Comparison of ENCODE assay signal across 1 cellular context in the genomic region with DNA sequence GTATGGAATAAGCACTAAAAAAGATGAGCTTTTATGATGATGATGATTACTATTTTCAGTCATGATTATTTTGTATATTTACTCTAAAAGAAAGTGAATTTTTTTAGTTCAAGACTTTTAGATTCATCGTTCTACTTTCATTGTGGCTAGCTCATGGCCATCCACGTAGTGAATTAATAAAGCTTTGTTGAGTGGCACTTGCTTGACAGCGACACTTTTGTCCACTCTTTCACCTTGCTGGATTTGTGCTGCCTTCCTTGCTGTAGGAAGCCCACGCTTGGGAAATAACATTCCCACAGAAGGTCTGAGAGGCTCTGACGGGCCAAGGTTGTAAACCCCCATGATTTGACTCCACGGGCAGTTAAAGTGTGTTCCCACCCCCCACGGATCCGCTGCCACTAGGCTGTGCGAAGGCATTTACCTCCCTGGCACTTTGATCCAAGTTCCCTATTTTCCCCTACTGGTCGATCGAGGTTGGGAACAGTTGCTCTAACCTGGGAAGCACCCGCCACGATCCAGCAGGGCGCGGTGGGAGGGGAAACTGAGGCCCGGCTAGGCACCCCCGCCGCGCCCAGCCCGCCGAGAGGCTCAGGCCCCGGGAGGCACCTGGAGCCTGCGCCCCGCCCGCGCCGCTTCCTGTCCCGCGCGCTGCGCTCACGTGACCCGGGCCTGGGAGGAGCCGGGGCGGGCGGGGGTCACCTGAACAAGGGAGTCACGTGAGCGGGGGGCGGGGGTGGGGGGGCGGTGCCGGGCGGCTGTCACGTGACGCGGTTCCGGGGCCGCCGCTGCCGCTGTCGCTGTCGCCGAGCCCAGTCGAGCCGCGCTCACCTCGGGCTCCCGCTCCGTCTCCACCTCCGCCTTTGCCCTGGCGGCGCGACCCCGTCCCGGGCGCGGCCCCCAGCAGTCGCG.
TF ChIP-seq lines count a peak whose summit lies in the region.

A gene with protein sequence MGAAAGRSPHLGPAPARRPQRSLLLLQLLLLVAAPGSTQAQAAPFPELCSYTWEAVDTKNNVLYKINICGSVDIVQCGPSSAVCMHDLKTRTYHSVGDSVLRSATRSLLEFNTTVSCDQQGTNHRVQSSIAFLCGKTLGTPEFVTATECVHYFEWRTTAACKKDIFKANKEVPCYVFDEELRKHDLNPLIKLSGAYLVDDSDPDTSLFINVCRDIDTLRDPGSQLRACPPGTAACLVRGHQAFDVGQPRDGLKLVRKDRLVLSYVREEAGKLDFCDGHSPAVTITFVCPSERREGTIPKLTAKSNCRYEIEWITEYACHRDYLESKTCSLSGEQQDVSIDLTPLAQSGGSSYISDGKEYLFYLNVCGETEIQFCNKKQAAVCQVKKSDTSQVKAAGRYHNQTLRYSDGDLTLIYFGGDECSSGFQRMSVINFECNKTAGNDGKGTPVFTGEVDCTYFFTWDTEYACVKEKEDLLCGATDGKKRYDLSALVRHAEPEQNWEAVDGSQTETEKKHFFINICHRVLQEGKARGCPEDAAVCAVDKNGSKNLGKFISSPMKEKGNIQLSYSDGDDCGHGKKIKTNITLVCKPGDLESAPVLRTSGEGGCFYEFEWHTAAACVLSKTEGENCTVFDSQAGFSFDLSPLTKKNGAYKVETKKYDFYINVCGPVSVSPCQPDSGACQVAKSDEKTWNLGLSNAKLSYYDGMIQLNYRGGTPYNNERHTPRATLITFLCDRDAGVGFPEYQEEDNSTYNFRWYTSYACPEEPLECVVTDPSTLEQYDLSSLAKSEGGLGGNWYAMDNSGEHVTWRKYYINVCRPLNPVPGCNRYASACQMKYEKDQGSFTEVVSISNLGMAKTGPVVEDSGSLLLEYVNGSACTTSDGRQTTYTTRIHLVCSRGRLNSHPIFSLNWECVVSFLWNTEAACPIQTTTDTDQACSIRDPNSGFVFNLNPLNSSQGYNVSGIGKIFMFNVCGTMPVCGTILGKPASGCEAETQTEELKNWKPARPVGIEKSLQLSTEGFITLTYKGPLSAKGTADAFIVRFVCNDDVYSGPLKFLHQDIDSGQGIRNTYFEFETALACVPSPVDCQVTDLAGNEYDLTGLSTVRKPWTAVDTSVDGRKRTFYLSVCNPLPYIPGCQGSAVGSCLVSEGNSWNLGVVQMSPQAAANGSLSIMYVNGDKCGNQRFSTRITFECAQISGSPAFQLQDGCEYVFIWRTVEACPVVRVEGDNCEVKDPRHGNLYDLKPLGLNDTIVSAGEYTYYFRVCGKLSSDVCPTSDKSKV (N-terminal part only) (plus strand): TSS at position 788 of the 909 bp plus-strand sequence. CDS start 165 bp downstream, outside the sequence.

TF ChIP-seq in HepG2, 621 proteins besides CTCF, POLR2A, EP300 and RAD21 (continued from another document and continues in another):
- TF ChIP-seq, protein P1, sequence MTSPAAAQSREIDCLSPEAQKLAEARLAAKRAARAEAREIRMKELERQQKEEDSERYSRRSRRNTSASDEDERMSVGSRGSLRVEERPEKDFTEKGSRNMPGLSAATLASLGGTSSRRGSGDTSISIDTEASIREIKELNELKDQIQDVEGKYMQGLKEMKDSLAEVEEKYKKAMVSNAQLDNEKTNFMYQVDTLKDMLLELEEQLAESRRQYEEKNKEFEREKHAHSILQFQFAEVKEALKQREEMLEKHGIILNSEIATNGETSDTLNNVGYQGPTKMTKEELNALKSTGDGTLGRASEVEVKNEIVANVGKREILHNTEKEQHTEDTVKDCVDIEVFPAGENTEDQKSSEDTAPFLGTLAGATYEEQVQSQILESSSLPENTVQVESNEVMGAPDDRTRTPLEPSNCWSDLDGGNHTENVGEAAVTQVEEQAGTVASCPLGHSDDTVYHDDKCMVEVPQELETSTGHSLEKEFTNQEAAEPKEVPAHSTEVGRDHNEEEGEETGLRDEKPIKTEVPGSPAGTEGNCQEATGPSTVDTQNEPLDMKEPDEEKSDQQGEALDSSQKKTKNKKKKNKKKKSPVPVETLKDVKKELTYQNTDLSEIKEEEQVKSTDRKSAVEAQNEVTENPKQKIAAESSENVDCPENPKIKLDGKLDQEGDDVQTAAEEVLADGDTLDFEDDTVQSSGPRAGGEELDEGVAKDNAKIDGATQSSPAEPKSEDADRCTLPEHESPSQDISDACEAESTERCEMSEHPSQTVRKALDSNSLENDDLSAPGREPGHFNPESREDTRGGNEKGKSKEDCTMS (CRISPR knock-in tag; conservative IDR thresholded peaks at IDR 0.05) = no peak
- TF ChIP-seq, protein P2, sequence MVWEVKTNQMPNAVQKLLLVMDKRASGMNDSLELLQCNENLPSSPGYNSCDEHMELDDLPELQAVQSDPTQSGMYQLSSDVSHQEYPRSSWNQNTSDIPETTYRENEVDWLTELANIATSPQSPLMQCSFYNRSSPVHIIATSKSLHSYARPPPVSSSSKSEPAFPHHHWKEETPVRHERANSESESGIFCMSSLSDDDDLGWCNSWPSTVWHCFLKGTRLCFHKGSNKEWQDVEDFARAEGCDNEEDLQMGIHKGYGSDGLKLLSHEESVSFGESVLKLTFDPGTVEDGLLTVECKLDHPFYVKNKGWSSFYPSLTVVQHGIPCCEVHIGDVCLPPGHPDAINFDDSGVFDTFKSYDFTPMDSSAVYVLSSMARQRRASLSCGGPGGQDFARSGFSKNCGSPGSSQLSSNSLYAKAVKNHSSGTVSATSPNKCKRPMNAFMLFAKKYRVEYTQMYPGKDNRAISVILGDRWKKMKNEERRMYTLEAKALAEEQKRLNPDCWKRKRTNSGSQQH (CRISPR knock-in tag; IDR thresholded peaks at IDR 0.05; ENCODE audit: low read depth) = no peak; the same call in 1 of the 2 replicates
- TF ChIP-seq SIN3A (IDR thresholded peaks at IDR 0.05; ENCODE audit: borderline replicate concordance, low read depth, low read length) (peak; percentile 65; the same call in 1 of the 2 replicates), ZNF563 (CRISPR knock-in tag; IDR thresholded peaks at IDR 0.05) (no peak; the same call in 1 of the 2 replicates), ZNF343 (CRISPR knock-in tag; IDR thresholded peaks at IDR 0.05) (0 out of 2 replicates have a peak, but pooled peaks have one; percentile 40), MYNN (CRISPR knock-in tag; IDR thresholded peaks at IDR 0.05; ENCODE audit: low read depth) (no peak), AGO1 (IDR thresholded peaks at IDR 0.05; ENCODE audit: low read depth, low read length, poor library complexity, severe bottlenecking) (no peak), ETV5 (CRISPR knock-in tag; IDR thresholded peaks at IDR 0.05; ENCODE audit: borderline replicate concordance) (peak; percentile 85), ZC3H13 (CRISPR knock-in tag; IDR thresholded peaks at IDR 0.05) (no peak), ZNF138 (CRISPR knock-in tag; IDR thresholded peaks at IDR 0.05; ENCODE audit: low read depth) (no peak), MEIS2 (CRISPR knock-in tag; IDR thresholded peaks at IDR 0.05) (peak; percentile 78), KMT2B (CRISPR knock-in tag; IDR thresholded peaks at IDR 0.05) (0 out of 2 replicates have a peak, but pooled peaks have one; percentile 33), KMT2A (CRISPR knock-in tag; IDR thresholded peaks at IDR 0.05) (peak; percentile 77; the same call in 1 of the 2 replicates), KAT2B (IDR thresholded peaks at IDR 0.05; ENCODE audit: borderline replicate concordance, low read depth, low read length) (no peak), MAFG (CRISPR knock-in tag; IDR thresholded peaks at IDR 0.05) (no peak), GATA4 (IDR thresholded peaks at IDR 0.05; ENCODE audit: borderline replicate concordance, low read depth) (peak; percentile 70; the same call in 1 of the 2 replicates), ZNF558 (CRISPR knock-in tag; IDR thresholded peaks at IDR 0.05; ENCODE audit: borderline replicate concordance) (no peak), SIX4 (CRISPR knock-in tag; IDR thresholded peaks at IDR 0.05) (no peak), PRPF4 (IDR thresholded peaks at IDR 0.05; ENCODE audit: low read depth, low read length, poor library complexity, severe bottlenecking) (no peak), ATM (IDR thresholded peaks at IDR 0.05; ENCODE audit: borderline replicate concordance) (no peak), ZFYVE20 (CRISPR knock-in tag; IDR thresholded peaks at IDR 0.05; ENCODE audit: borderline replicate concordance, low read depth) (0 out of 2 replicates have a peak, but pooled peaks have one; percentile 57), SP2 (CRISPR knock-in tag; IDR thresholded peaks at IDR 0.05) (peak; percentile 46; the same call in 1 of the 2 replicates), ZNF878 (CRISPR knock-in tag; IDR thresholded peaks at IDR 0.05) (no peak), ZNF501 (CRISPR knock-in tag; IDR thresholded peaks at IDR 0.05) (peak; percentile 81), SNRNP70 (IDR thresholded peaks at IDR 0.05; ENCODE audit: low read depth, low read length) (no peak), ZNF780A (CRISPR knock-in tag; IDR thresholded peaks at IDR 0.05) (no peak), ZNF33A (CRISPR knock-in tag; IDR thresholded peaks at IDR 0.05; ENCODE audit: borderline replicate concordance) (no peak), ZFP36 (IDR thresholded peaks at IDR 0.05; ENCODE audit: borderline replicate concordance, low read depth, low read length, partially characterized antibody) (no peak), STAT5B (CRISPR knock-in tag; IDR thresholded peaks at IDR 0.05) (no peak), ZNF232 (CRISPR knock-in tag; IDR thresholded peaks at IDR 0.05; ENCODE audit: borderline replicate concordance) (no peak), NAIF1 (CRISPR knock-in tag; IDR thresholded peaks at IDR 0.05; ENCODE audit: borderline replicate concordance) (no peak), ZNF660 (CRISPR knock-in tag; IDR thresholded peaks at IDR 0.05; ENCODE audit: borderline replicate concordance, low read depth) (no peak), KLF11 (CRISPR knock-in tag; IDR thresholded peaks at IDR 0.05) (no peak)
- TF ChIP-seq, protein P3, sequence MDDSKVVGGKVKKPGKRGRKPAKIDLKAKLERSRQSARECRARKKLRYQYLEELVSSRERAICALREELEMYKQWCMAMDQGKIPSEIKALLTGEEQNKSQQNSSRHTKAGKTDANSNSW (CRISPR knock-in tag; IDR thresholded peaks at IDR 0.05; ENCODE audit: borderline replicate concordance) = no peak
- TF ChIP-seq, protein P4, sequence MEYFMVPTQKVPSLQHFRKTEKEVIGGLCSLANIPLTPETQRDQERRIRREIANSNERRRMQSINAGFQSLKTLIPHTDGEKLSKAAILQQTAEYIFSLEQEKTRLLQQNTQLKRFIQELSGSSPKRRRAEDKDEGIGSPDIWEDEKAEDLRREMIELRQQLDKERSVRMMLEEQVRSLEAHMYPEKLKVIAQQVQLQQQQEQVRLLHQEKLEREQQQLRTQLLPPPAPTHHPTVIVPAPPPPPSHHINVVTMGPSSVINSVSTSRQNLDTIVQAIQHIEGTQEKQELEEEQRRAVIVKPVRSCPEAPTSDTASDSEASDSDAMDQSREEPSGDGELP (IDR thresholded peaks at IDR 0.05; ENCODE audit: borderline replicate concordance, low read depth) = peak; percentile 42; the same call in 1 of the 2 replicates
- TF ChIP-seq, protein P5, sequence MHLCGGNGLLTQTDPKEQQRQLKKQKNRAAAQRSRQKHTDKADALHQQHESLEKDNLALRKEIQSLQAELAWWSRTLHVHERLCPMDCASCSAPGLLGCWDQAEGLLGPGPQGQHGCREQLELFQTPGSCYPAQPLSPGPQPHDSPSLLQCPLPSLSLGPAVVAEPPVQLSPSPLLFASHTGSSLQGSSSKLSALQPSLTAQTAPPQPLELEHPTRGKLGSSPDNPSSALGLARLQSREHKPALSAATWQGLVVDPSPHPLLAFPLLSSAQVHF (CRISPR knock-in tag; IDR thresholded peaks at IDR 0.05) = peak; percentile 4; the same call in 1 of the 2 replicates
- TF ChIP-seq, protein P6, sequence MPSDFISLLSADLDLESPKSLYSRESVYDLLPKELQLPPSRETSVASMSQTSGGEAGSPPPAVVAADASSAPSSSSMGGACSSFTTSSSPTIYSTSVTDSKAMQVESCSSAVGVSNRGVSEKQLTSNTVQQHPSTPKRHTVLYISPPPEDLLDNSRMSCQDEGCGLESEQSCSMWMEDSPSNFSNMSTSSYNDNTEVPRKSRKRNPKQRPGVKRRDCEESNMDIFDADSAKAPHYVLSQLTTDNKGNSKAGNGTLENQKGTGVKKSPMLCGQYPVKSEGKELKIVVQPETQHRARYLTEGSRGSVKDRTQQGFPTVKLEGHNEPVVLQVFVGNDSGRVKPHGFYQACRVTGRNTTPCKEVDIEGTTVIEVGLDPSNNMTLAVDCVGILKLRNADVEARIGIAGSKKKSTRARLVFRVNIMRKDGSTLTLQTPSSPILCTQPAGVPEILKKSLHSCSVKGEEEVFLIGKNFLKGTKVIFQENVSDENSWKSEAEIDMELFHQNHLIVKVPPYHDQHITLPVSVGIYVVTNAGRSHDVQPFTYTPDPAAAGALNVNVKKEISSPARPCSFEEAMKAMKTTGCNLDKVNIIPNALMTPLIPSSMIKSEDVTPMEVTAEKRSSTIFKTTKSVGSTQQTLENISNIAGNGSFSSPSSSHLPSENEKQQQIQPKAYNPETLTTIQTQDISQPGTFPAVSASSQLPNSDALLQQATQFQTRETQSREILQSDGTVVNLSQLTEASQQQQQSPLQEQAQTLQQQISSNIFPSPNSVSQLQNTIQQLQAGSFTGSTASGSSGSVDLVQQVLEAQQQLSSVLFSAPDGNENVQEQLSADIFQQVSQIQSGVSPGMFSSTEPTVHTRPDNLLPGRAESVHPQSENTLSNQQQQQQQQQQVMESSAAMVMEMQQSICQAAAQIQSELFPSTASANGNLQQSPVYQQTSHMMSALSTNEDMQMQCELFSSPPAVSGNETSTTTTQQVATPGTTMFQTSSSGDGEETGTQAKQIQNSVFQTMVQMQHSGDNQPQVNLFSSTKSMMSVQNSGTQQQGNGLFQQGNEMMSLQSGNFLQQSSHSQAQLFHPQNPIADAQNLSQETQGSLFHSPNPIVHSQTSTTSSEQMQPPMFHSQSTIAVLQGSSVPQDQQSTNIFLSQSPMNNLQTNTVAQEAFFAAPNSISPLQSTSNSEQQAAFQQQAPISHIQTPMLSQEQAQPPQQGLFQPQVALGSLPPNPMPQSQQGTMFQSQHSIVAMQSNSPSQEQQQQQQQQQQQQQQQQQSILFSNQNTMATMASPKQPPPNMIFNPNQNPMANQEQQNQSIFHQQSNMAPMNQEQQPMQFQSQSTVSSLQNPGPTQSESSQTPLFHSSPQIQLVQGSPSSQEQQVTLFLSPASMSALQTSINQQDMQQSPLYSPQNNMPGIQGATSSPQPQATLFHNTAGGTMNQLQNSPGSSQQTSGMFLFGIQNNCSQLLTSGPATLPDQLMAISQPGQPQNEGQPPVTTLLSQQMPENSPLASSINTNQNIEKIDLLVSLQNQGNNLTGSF (CRISPR knock-in tag; IDR thresholded peaks at IDR 0.05) = peak; percentile 46; the same call in 1 of the 2 replicates
- TF ChIP-seq, protein P7, sequence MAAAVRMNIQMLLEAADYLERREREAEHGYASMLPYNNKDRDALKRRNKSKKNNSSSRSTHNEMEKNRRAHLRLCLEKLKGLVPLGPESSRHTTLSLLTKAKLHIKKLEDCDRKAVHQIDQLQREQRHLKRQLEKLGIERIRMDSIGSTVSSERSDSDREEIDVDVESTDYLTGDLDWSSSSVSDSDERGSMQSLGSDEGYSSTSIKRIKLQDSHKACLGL (CRISPR knock-in tag; IDR thresholded peaks at IDR 0.05) = no peak
- TF ChIP-seq, protein P8, sequence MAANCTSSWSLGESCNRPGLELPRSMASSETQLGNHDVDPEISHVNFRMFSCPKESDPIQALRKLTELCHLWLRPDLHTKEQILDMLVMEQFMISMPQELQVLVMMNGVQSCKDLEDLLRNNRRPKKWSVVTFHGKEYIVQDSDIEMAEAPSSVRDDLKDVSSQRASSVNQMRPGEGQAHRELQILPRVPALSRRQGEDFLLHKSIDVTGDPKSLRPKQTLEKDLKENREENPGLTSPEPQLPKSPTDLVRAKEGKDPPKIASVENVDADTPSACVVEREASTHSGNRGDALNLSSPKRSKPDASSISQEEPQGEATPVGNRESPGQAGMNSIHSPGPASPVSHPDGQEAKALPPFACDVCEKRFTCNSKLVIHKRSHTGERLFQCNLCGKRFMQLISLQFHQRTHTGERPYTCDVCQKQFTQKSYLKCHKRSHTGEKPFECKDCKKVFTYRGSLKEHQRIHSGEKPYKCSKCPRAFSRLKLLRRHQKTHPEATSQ (CRISPR knock-in tag; IDR thresholded peaks at IDR 0.05; ENCODE audit: borderline replicate concordance) = no peak; the same call in 1 of the 2 replicates
